Comparison of ENCODE assay signal across 11 cellular contexts in genomic region chr20:37295595-37295994, GRCh38. TPM values are rescaled to one million over a fixed set of nuclear protein-coding genes. Genes with fewer than 3 reads are reported as not detected.
DNase-seq lines count a peak whose midpoint lies in the region; ATAC-seq, FAIRE-seq and TF ChIP-seq lines count a peak whose summit lies in the region.
"Had no signal": no experiment of that assay in that cellular context is flagged by ENCODE, and none has a peak within 500 bp of the region (broad histone marks: within the 10 kb centered on the region; RNA-seq: fewer than 3 reads in every experiment).

No MANE protein-coding gene starts in this region.

- H3K27ac ChIP-seq in A549 (peak overlapping the region; percentile 79 to 91), SJSA1 (peak overlapping the region; percentile 81), mesendoderm (ENCODE audit: low read depth, low read length) (no peak overlapping the region)

- H3K18ac ChIP-seq in mesendoderm (ENCODE audit: low read length), result no peak overlapping the region

- no peak for TF ChIP-seq EP300 in A549 (IDR thresholded peaks at IDR 0.05)

- H3K9ac ChIP-seq in mesendoderm (ENCODE audit: low read length), result no peak overlapping the region

- peaks cover 5% of the 10 kb centered on the region for H3K36me3 Mint-ChIP-seq in effector memory CD8-positive, alpha-beta T cell (ENCODE audit: insufficient read depth)

- H3K4me1 ChIP-seq in A549, result peaks cover 84% of the 10 kb centered on the region
- peaks cover 63% of the 10 kb centered on the region for H3K4me1 ChIP-seq in SJSA1 (replicated peaks)
- peaks cover 3% of the 10 kb centered on the region for H3K4me1 ChIP-seq in mesendoderm (ENCODE audit: control insufficient read depth, low read depth, low read length)

- no peak for TF ChIP-seq POLR2A in A549 (IDR thresholded peaks at IDR 0.05; ENCODE audit: low read length)

- no peak overlapping the region for H2BK5ac ChIP-seq in mesendoderm (ENCODE audit: low read length)

- H4K5ac ChIP-seq in mesendoderm (ENCODE audit: low read length), result no peak overlapping the region

- POLR2A ChIA-PET in A549 (lab: Yijun Ruan, JAX), result no interaction called here

- CTCF ChIA-PET in A549 (lab: Yijun Ruan, JAX), result no interaction called here

- no peak overlapping the region for H2AK5ac ChIP-seq in mesendoderm (ENCODE audit: low read length)

- no peak overlapping the region for H2BK120ac ChIP-seq in mesendoderm (ENCODE audit: low read depth, low read length)

- H2BK15ac ChIP-seq in mesendoderm (replicated peaks; ENCODE audit: low read depth), result no peak overlapping the region

- no peak overlapping the region for H3K56ac ChIP-seq in mesendoderm (ENCODE audit: low read length)

- DNase-seq in A549 (ENCODE audit: low read depth in 1 of 2, low spot score in 1 of 2) (peak; percentile 25 to 33), NCI-H1105 (lab: John Stamatoyannopoulos, UW) (peak; percentile 89), SJSA1 (ENCODE audit: low read depth in 1 of 2, low spot score in 2 of 2) (no peak), mesendoderm (peak; percentile 69), occipital lobe (lab: John Stamatoyannopoulos, UW) (no peak)
- no peak for DNase-seq in effector memory CD8-positive, alpha-beta T cell
- DNase-seq: activated CD8-positive, alpha-beta T cell treated with anti-CD3 and anti-CD28 coated beads, Interleukin-2, amount 10 ng/mL, durations not matched to agents 7 days and 5 days had no signal

- 35% methylated on average over 5 of the region's 7 CpGs for WGBS in A549 (ENCODE audit: missing lambda C conversion rate)
- WGBS in mesendoderm (ENCODE audit: extremely low coverage, insufficient coverage, low lambda C conversion rate), result no CpG with 5 or more reads among the region's 7 CpGs

- peaks cover 4% of the 10 kb centered on the region; the same call in 1 of the 3 replicates for H3K9me3 ChIP-seq in A549
- no peaks in the 10 kb centered on the region for H3K9me3 ChIP-seq in SJSA1 (replicated peaks)

- no peaks in the 10 kb centered on the region for H3K9me3 Mint-ChIP-seq in effector memory CD8-positive, alpha-beta T cell

- peak overlapping the region in 1 of 2 donors; percentile 80 for H3K27ac Mint-ChIP-seq in effector memory CD8-positive, alpha-beta T cell
- H3K27ac Mint-ChIP-seq: activated CD8-positive, alpha-beta T cell treated with anti-CD3 and anti-CD28 coated beads, Interleukin-2, amount 10 ng/mL, durations not matched to agents 7 days and 5 days had no signal

- H3K79me2 ChIP-seq in mesendoderm (ENCODE audit: control insufficient read depth, insufficient read depth, low read length), result peaks cover 23% of the 10 kb centered on the region

- no peak overlapping the region for H4K8ac ChIP-seq in mesendoderm (ENCODE audit: low read depth, low read length)

- H3K4me3 ChIP-seq in A549 (no peak overlapping the region), SJSA1 (no peak overlapping the region), mesendoderm (ENCODE audit: low read length) (no peak overlapping the region)
- H3K4me3 ChIP-seq: lung had no signal

- H3K4ac ChIP-seq in mesendoderm (ENCODE audit: low read depth, low read length), result no peak overlapping the region

- H3K4me1 Mint-ChIP-seq in effector memory CD8-positive, alpha-beta T cell (ENCODE audit: low read depth in 2 of 2), result peaks cover 27 to 54% of the 10 kb centered on the region in 2 donors

- no peak for TF ChIP-seq RAD21 in A549 (conservative IDR thresholded peaks at IDR 0.05 in 1 of 2, IDR thresholded peaks at IDR 0.05 in 1 of 2)

- peaks cover 26% of the 10 kb centered on the region for H3K79me1 ChIP-seq in mesendoderm (ENCODE audit: low read length)

- ATAC-seq in A549 (peak; percentile 27 to 34), HG03432 (IDR thresholded peaks at IDR 0.05; ENCODE audit: unreplicated experiment) (no peak), GM19035 (IDR thresholded peaks at IDR 0.05; ENCODE audit: unreplicated experiment) (no peak)
- no peak for ATAC-seq in effector memory CD8-positive, alpha-beta T cell (replicated peaks)
- ATAC-seq: activated CD8-positive, alpha-beta T cell treated with anti-CD3 and anti-CD28 coated beads, Interleukin-2, amount 10 ng/mL, durations not matched to agents 7 days and 5 days had no signal

- no peak for TF ChIP-seq CTCF in A549 (IDR thresholded peaks at IDR 0.05)

- no peak for FAIRE-seq in A549 (lab: Jason Lieb, UNC)

- H3K27me3 ChIP-seq in SJSA1 (replicated peaks) (no peaks in the 10 kb centered on the region), mesendoderm (ENCODE audit: insufficient read depth, low read length, poor library complexity) (no peaks in the 10 kb centered on the region)

- H3K4me2 ChIP-seq in A549 (peak overlapping the region; percentile 72), mesendoderm (ENCODE audit: low read length) (no peak overlapping the region)

- no peak overlapping the region for H3K23ac ChIP-seq in mesendoderm (ENCODE audit: low read length)

- H3K27me3 Mint-ChIP-seq in effector memory CD8-positive, alpha-beta T cell, result no peaks in the 10 kb centered on the region

- H3K4me3 Mint-ChIP-seq in effector memory CD8-positive, alpha-beta T cell, result no peak overlapping the region
- H3K4me3 Mint-ChIP-seq: activated CD8-positive, alpha-beta T cell treated with anti-CD3 and anti-CD28 coated beads, Interleukin-2, amount 10 ng/mL, durations not matched to agents 7 days and 5 days had no signal

- H3K36me3 ChIP-seq in SJSA1 (peaks cover 38% of the 10 kb centered on the region), mesendoderm (ENCODE audit: control insufficient read depth, insufficient read depth, low read length) (no peaks in the 10 kb centered on the region)

TF ChIP-seq in A549, 52 proteins besides CTCF, POLR2A, EP300 and RAD21:
- TF ChIP-seq ZSCAN20 (CRISPR knock-in tag; IDR thresholded peaks at IDR 0.05) (no peak), MAX (IDR thresholded peaks at IDR 0.05) (no peak), MYC (IDR thresholded peaks at IDR 0.05; ENCODE audit: borderline replicate concordance, low read length) (no peak), NR3C1 (IDR thresholded peaks at IDR 0.05) (no peak)

RNA-seq across cellular contexts. Expression of gene MANBAL, which starts 6.1 kb away (rescaled TPM):
- polyA plus RNA-seq in A549 (2011; rRNA removed) (104 and 131 TPM in 2 replicates), A549 (2017; fragmentation: RNase III; extraction: RNeasy Plus Mini Kit Qiagen cat#74134 plus additional on column Dnase treatment) (95.3 to 102 TPM (median 95.9 TPM) in 3 replicates)
- 150 and 172 TPM in 2 replicates for polyA plus RNA-seq in A549 (2012; cell fraction: cytosol; rRNA removed)
- polyA plus RNA-seq in A549 (2012; cell fraction: nucleus; rRNA removed), result 85.9 and 115 TPM in 2 replicates
- polyA minus RNA-seq in A549 (2011; rRNA and poly(A)+ RNA removed), result 75.9 and 80.4 TPM in 2 replicates
- 16.2 and 19.6 TPM in 2 replicates for total RNA-seq in SJSA1 (2014; rRNA removed; shearing (Covaris generic))
- polyA plus RNA-seq in mesendoderm (2013, experiment 1 of 2), result 53.9 TPM
- 53.4 TPM for polyA plus RNA-seq in mesendoderm (2013, experiment 2 of 2)
- 9.2 TPM for total RNA-seq in occipital lobe

RNA-seq across cellular contexts. Expression of gene GHRH, which starts 34.0 kb away (rescaled TPM):
- polyA plus RNA-seq in A549 (2011; rRNA removed), result not detected in 2 replicates
- polyA plus RNA-seq in A549 (2012; cell fraction: cytosol; rRNA removed), result not detected in 2 replicates
- polyA plus RNA-seq in A549 (2012; cell fraction: nucleus; rRNA removed), result not detected in 2 replicates
- polyA plus RNA-seq in A549 (2017; fragmentation: RNase III; extraction: RNeasy Plus Mini Kit Qiagen cat#74134 plus additional on column Dnase treatment), result not detected in 3 replicates
- polyA minus RNA-seq in A549 (2011; rRNA and poly(A)+ RNA removed), result not detected in 2 replicates
- not detected in 2 replicates for total RNA-seq in SJSA1 (2014; rRNA removed; shearing (Covaris generic))
- not detected for polyA plus RNA-seq in mesendoderm (2013, experiment 1 of 2)
- polyA plus RNA-seq in mesendoderm (2013, experiment 2 of 2), result not detected
- not detected for total RNA-seq in occipital lobe
- total RNA-seq: activated CD8-positive, alpha-beta T cell treated with anti-CD3 and anti-CD28 coated beads, Interleukin-2, amount 10 ng/mL, durations not matched to agents 7 days and 5 days; dermis microvascular lymphatic vessel endothelial cell; lung had no signal
- polyA plus RNA-seq: lung had no signal

RNA-seq across cellular contexts. Expression of gene SRC, which starts 50.3 kb away (rescaled TPM):
- polyA plus RNA-seq in A549 (2011; rRNA removed), result 154 and 212 TPM in 2 replicates
- 122 and 170 TPM in 2 replicates for polyA plus RNA-seq in A549 (2012; cell fraction: cytosol; rRNA removed)
- polyA plus RNA-seq in A549 (2012; cell fraction: nucleus; rRNA removed), result 500 and 511 TPM in 2 replicates
- 133 to 139 TPM (median 134 TPM) in 3 replicates for polyA plus RNA-seq in A549 (2017; fragmentation: RNase III; extraction: RNeasy Plus Mini Kit Qiagen cat#74134 plus additional on column Dnase treatment)
- 278 and 313 TPM in 2 replicates for polyA minus RNA-seq in A549 (2011; rRNA and poly(A)+ RNA removed)
- 7.6 and 9.4 TPM in 2 replicates for total RNA-seq in SJSA1 (2014; rRNA removed; shearing (Covaris generic))
- polyA plus RNA-seq in mesendoderm (2013, experiment 1 of 2), result 18.4 TPM
- polyA plus RNA-seq in mesendoderm (2013, experiment 2 of 2), result 19.3 TPM
- 19.2 TPM for total RNA-seq in occipital lobe

Comparison
In these comparisons a context has a peak if more than half of its experiments do, and no peak if none do; other contexts are left out.
1. ATAC-seq: peak in A549 (2 of 2); none in HG03432 (single experiment), GM19035 (single experiment) and effector memory CD8-positive, alpha-beta T cell (single experiment).
2. DNase-seq: peak in A549 (2 of 2), NCI-H1105 (single experiment) and mesendoderm (single experiment); none in SJSA1 (0 of 2), effector memory CD8-positive, alpha-beta T cell (0 of 3) and occipital lobe (single experiment).